28 cellular contexts compared by ENCODE assay signal in the genomic region with DNA sequence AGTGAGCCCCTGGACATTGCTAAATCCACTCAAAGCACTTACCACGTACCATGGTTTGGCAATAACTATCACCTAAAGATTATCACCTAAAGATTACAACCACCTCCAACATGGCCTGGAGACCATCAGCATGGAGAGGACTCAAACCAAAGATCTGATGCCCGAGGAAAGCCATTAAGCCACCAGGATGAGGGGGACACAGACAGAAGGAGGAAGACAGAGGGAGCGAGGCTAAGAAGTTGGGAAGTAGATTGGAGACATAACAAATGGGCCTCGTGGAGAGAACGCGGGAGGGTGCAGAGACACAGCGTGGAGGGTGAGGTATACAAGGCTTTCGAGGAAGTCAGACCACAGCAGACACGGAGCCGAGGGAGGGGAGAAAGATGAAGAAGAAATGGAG.
"Had no signal": no experiment of that assay in that cellular context is flagged by ENCODE, and none has a peak within 500 bp of the region (broad histone marks: within the 10 kb centered on the region; RNA-seq: fewer than 3 reads in every experiment).

No MANE protein-coding gene starts in this region.

- H3K4me3 ChIP-seq: heart right ventricle, hepatocyte, left ventricle myocardium inferior, lung, mucosa of descending colon, neural progenitor cell, ovary, skin epidermis, suprapubic skin, thoracic aorta, tibial artery, uterus had no signal

- H3K9me3 Mint-ChIP-seq: natural killer cell treated with Interleukin-12 subunit alpha and Interleukin-12 subunit beta and Interleukin-15 and Interleukin-18, amount 100 ng/mL, for 72 hours; stimulated activated naive CD8-positive, alpha-beta T cell treated with anti-CD3 and anti-CD28 coated beads, Interleukin-15, Interleukin-2, amounts not matched to agents 100 ng/mL and 50 ng/mL, for 24 hours had no signal

- H3K27ac Mint-ChIP-seq: naive thymus-derived CD4-positive, alpha-beta T cell; natural killer cell treated with Interleukin-12 subunit alpha and Interleukin-12 subunit beta and Interleukin-15 and Interleukin-18, amount 100 ng/mL, for 72 hours; neural progenitor cell; progenitor cell of endocrine pancreas; stimulated activated naive CD8-positive, alpha-beta T cell treated with anti-CD3 and anti-CD28 coated beads, Interleukin-15, Interleukin-2, amounts not matched to agents 100 ng/mL and 50 ng/mL, for 24 hours; type B pancreatic cell had no signal

- H3K4me1 ChIP-seq: uterus had no signal

- ATAC-seq: heart right ventricle; mucosa of descending colon; naive thymus-derived CD4-positive, alpha-beta T cell; natural killer cell treated with Interleukin-12 subunit alpha and Interleukin-12 subunit beta and Interleukin-15 and Interleukin-18, amount 100 ng/mL, for 72 hours; right cardiac atrium; sciatic nerve had no signal

- H3K27ac ChIP-seq: heart right ventricle, hepatocyte, left ventricle myocardium inferior, neural progenitor cell, neutrophil, ovary, skin epidermis, suprapubic skin, thoracic aorta, tibial artery, uterus had no signal

- H3K4me3 Mint-ChIP-seq: naive thymus-derived CD4-positive, alpha-beta T cell; natural killer cell treated with Interleukin-12 subunit alpha and Interleukin-12 subunit beta and Interleukin-15 and Interleukin-18, amount 100 ng/mL, for 72 hours; neural progenitor cell; stimulated activated naive CD8-positive, alpha-beta T cell treated with anti-CD3 and anti-CD28 coated beads, Interleukin-15, Interleukin-2, amounts not matched to agents 100 ng/mL and 50 ng/mL, for 24 hours; type B pancreatic cell had no signal

- H3K27me3 ChIP-seq: heart right ventricle, hepatocyte, neural progenitor cell, neutrophil, ovary, suprapubic skin, tibial artery, uterus had no signal

- H3K36me3 Mint-ChIP-seq: naive thymus-derived CD4-positive, alpha-beta T cell; natural killer cell treated with Interleukin-12 subunit alpha and Interleukin-12 subunit beta and Interleukin-15 and Interleukin-18, amount 100 ng/mL, for 72 hours had no signal

- H3K4me1 Mint-ChIP-seq: naive thymus-derived CD4-positive, alpha-beta T cell had no signal

- DNase-seq: heart right ventricle; islet precursor cell; left ventricle myocardium inferior; midbrain; mucosa of descending colon; naive thymus-derived CD4-positive, alpha-beta T cell; occipital lobe; ovary; right cardiac atrium; stimulated activated CD4-positive, alpha-beta T cell treated with anti-CD3 and anti-CD28 coated beads, Interleukin-12 subunit alpha, Interleukin-12 subunit beta, amount 100 ng/mL, for 4 hours; stimulated activated CD4-positive, alpha-beta T cell treated with anti-CD3 and anti-CD28 coated beads, Interleukin-15, amount 100 ng/mL, for 24 hours; stimulated activated CD4-positive, alpha-beta T cell treated with anti-CD3 and anti-CD28 coated beads, Interleukin-2, amount 100 ng/mL, for 24 hours; stimulated activated CD4-positive, alpha-beta T cell treated with anti-CD3 and anti-CD28 coated beads, Interleukin-4, amount 100 ng/mL, for 1 hour; stimulated activated naive CD4-positive, alpha-beta T cell; tibial artery; uterus had no signal

- H3K9me3 ChIP-seq: heart right ventricle, left ventricle myocardium inferior, mucosa of descending colon, neutrophil, ovary, suprapubic skin, thoracic aorta, tibial artery, uterus had no signal

- H3K27me3 Mint-ChIP-seq: progenitor cell of endocrine pancreas; stimulated activated naive CD8-positive, alpha-beta T cell treated with anti-CD3 and anti-CD28 coated beads, Interleukin-15, Interleukin-2, amounts not matched to agents 100 ng/mL and 50 ng/mL, for 24 hours; type B pancreatic cell had no signal

- H3K36me3 ChIP-seq: neural progenitor cell, neutrophil, ovary, uterus had no signal
